8 cellular contexts compared by ENCODE assay signal in genomic region chr19:19540707-19541515, GRCh38. TPM values are rescaled to one million over a fixed set of nuclear protein-coding genes. Genes with fewer than 3 reads are reported as not detected.
DNase-seq lines count a peak whose midpoint lies in the region; ATAC-seq and TF ChIP-seq lines count a peak whose summit lies in the region.

No MANE protein-coding gene starts in this region.

- 5% methylated on average over 42 of the region's 45 CpGs for WGBS in prostate gland

- peaks cover 6% of the 10 kb centered on the region for H3K27me3 ChIP-seq in prostate gland (replicated peaks; ENCODE audit: insufficient read depth)

- in situ Hi-C loops in GM13976 (cut with MboI; ENCODE audit: low sequenced_read_pairs, unreplicated experiment): loop anchor here (25.0 kb wide), 1 partner anchor 746 kb away; no protein-coding TSS in a partner anchor

- peak; percentile 90 for DNase-seq in GM13976 (ENCODE audit: low spot score)
- DNase-seq in NCI-H146 treated with DMSO at 0.1 percent for 48 hours (lab: John Stamatoyannopoulos, UW; ENCODE audit: unreplicated experiment): peak; percentile 94
- DNase-seq in activated T-cell treated with anti-CD3 and anti-CD28 coated beads for 4 hours: peak; percentile 65
- DNase-seq in foreskin fibroblast: peak; percentile 41 to 80
- peak; percentile 46 to 77 for DNase-seq in stimulated activated CD4-positive, alpha-beta T cell treated with anti-CD3 and anti-CD28 coated beads, Interleukin-12 subunit alpha, Interleukin-12 subunit beta, amount 100 ng/mL, for 24 hours (ENCODE audit: low read depth in 2 of 2)
- no peak for DNase-seq in prostate gland (ENCODE audit: low spot score)
- no peak for DNase-seq in HCEC 1CT

- TF ChIP-seq POLR2A in prostate gland (IDR thresholded peaks at IDR 0.05): no peak

- H3K4me3 ChIP-seq in foreskin fibroblast (ENCODE audit: low read depth in 1 of 2, low read length in 2 of 2) (peak overlapping the region in 1 of 2 donors; percentile 31), prostate gland (peak overlapping the region in 1 of 2 donors; percentile 5)

- intact Hi-C loops in prostate gland (cut with DNase I): no loop called here

- no peak overlapping the region for H3K27ac ChIP-seq in prostate gland

- no peaks in the 10 kb centered on the region for H3K9me3 ChIP-seq in prostate gland

- peaks cover 8% of the 10 kb centered on the region for H3K4me1 ChIP-seq in prostate gland (replicated peaks)

- no peaks in the 10 kb centered on the region for H3K36me3 ChIP-seq in prostate gland

- ATAC-seq in GM19324 (IDR thresholded peaks at IDR 0.05; ENCODE audit: low FRiP score, unreplicated experiment): no peak

- no peak for TF ChIP-seq CTCF in GM13976 (IDR thresholded peaks at IDR 0.05; ENCODE audit: borderline replicate concordance, control extremely low read depth, extremely low read depth, insufficient read depth, missing control alignments)
- no peak for TF ChIP-seq CTCF in foreskin fibroblast (IDR thresholded peaks at IDR 0.05; ENCODE audit: low read depth, low read length)
- no peak for TF ChIP-seq CTCF in prostate gland (IDR thresholded peaks at IDR 0.05)

RNA-seq across cellular contexts. Expression of gene CILP2, which starts 2.8 kb away (rescaled TPM):
- 1 to 10 TPM in 1 of 2 donors, under 1 TPM in 1; 0.68 to 3.7 TPM for total RNA-seq in prostate gland

RNA-seq across cellular contexts. Expression of gene YJEFN3, which starts 12.2 kb away (rescaled TPM):
- total RNA-seq in prostate gland: 10 to 100 TPM in 1 of 2 donors, 1 to 10 TPM in 1; 8.1 to 19.3 TPM

RNA-seq across cellular contexts. Expression of gene NDUFA13, which starts 24.9 kb away (rescaled TPM):
- total RNA-seq in prostate gland: 10 to 100 TPM; 46.0 to 57.4 TPM

RNA-seq across cellular contexts. Expression of gene TSSK6, which starts 25.6 kb away (rescaled TPM):
- total RNA-seq in prostate gland: 10 to 100 TPM in 1 of 2 donors, 1 to 10 TPM in 1; 7.3 to 22.3 TPM

Comparison
In these comparisons a context has a peak if more than half of its experiments do, and no peak if none do; other contexts are left out.
1. DNase-seq: peak in GM13976 (single experiment), NCI-H146 treated with DMSO at 0.1 percent for 48 hours (single experiment), activated T-cell treated with anti-CD3 and anti-CD28 coated beads for 4 hours (single experiment), foreskin fibroblast (2 of 2) and stimulated activated CD4-positive, alpha-beta T cell treated with anti-CD3 and anti-CD28 coated beads, Interleukin-12 subunit alpha, Interleukin-12 subunit beta, amount 100 ng/mL, for 24 hours (2 of 2); none in prostate gland (single experiment) and HCEC 1CT (single experiment).